In the genomic region with DNA sequence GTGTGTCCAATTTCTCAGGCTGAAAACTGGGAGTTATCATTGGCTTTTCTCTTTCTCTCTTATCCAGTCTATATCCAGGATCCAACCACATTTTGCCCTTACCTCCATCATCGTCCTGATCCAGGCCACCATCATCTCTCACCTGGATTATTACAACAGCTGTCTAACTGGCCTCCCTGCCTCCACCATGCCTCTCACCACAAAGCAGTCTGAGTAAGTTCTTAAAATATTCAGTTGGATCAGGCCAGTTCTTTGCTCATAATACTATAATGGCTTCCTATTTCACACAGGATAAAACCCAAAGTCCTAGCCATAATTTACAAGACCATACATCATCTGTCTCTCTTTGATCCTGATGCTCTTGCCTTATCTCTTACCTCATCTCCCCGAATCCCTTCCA, we compare ENCODE assay signal across 20 cellular contexts.
"Had no signal": no experiment of that assay in that cellular context is flagged by ENCODE, and none has a peak within 500 bp of the region (broad histone marks: within the 10 kb centered on the region; RNA-seq: fewer than 3 reads in every experiment).

No MANE protein-coding gene starts in this region.

- H3K4me3 ChIP-seq: left ventricle myocardium inferior, mucosa of descending colon, SK-N-MC, thyroid gland had no signal

- H3K27me3 Mint-ChIP-seq: activated CD4-positive, alpha-beta T cell treated with anti-CD3 and anti-CD28 coated beads, Interleukin-2, amount 10 ng/mL, durations not matched to agents 24 days and 14 days; activated CD8-positive, alpha-beta T cell treated with anti-CD3 and anti-CD28 coated beads for 36 hours; naive thymus-derived CD4-positive, alpha-beta T cell; T-cell had no signal

- H3K36me3 ChIP-seq: left ventricle myocardium inferior, neutrophil, thyroid gland had no signal

- H3K9me3 ChIP-seq: left ventricle myocardium inferior, mucosa of descending colon, neutrophil, thyroid gland had no signal

- H3K4me1 ChIP-seq: left ventricle myocardium inferior had no signal

- H3K4me3 Mint-ChIP-seq: activated CD4-positive, alpha-beta T cell treated with anti-CD3 and anti-CD28 coated beads, Interleukin-2, amount 10 ng/mL, durations not matched to agents 24 days and 14 days; activated CD8-positive, alpha-beta T cell treated with anti-CD3 and anti-CD28 coated beads for 36 hours; activated naive CD4-positive, alpha-beta T cell treated with anti-CD3 and anti-CD28 coated beads for 36 hours; naive thymus-derived CD4-positive, alpha-beta T cell; T-cell had no signal

- FAIRE-seq: frontal cortex, urothelium cell line had no signal

- DNase-seq: activated CD4-positive, alpha-beta T cell treated with anti-CD3 and anti-CD28 coated beads, Interleukin-2, amount 10 ng/mL, durations not matched to agents 24 days and 14 days; activated CD8-positive, alpha-beta T cell treated with anti-CD3 and anti-CD28 coated beads for 36 hours; activated naive CD4-positive, alpha-beta T cell treated with anti-CD3 and anti-CD28 coated beads for 36 hours; activated T-cell treated with anti-CD3 and anti-CD28 coated beads, Interleukin-2, amount 50 U/mL, for 1 hour; anterior cingulate cortex; cerebellar nuclear complex; cortex of kidney; effector CD8-positive, alpha-beta T cell; hypothalamus; left ventricle myocardium inferior; mucosa of descending colon; naive thymus-derived CD4-positive, alpha-beta T cell; stimulated activated naive CD4-positive, alpha-beta T cell; T-cell; thyroid gland had no signal

- H3K27ac ChIP-seq: left ventricle myocardium inferior, neutrophil, SK-N-MC, thyroid gland had no signal

- H3K27me3 ChIP-seq: neutrophil, thyroid gland had no signal

- H3K27ac Mint-ChIP-seq: activated CD4-positive, alpha-beta T cell treated with anti-CD3 and anti-CD28 coated beads, Interleukin-2, amount 10 ng/mL, durations not matched to agents 24 days and 14 days; activated CD8-positive, alpha-beta T cell treated with anti-CD3 and anti-CD28 coated beads for 36 hours; activated naive CD4-positive, alpha-beta T cell treated with anti-CD3 and anti-CD28 coated beads for 36 hours; activated T-helper 2 cell treated with anti-CD3 and anti-CD28 coated beads, Interferon-gamma antibody, Interleukin-2, Interleukin-4, amounts not matched to agents 10 μg/mL and 5 μg/mL and 100 μg/mL, durations not matched to agents 14 hours and 24 hours and 36 hours; naive thymus-derived CD4-positive, alpha-beta T cell; T-cell had no signal

- ATAC-seq: activated CD8-positive, alpha-beta T cell treated with anti-CD3 and anti-CD28 coated beads for 36 hours; mucosa of descending colon; naive thymus-derived CD4-positive, alpha-beta T cell; T-cell had no signal
